ENCODE assay signal across 1 cellular context in genomic region chr16:15601212-15601879, GRCh38.
TF ChIP-seq lines count a peak whose summit lies in the region.

No MANE protein-coding gene starts in this region.

TF ChIP-seq in WTC11, 78 proteins besides CTCF, POLR2A, EP300 and RAD21 (continued from another document):
- TF ChIP-seq FOXK1 (CRISPR knock-in tag; IDR thresholded peaks at IDR 0.05) (peak; percentile 62; the same call in 1 of the 2 replicates), E2F4 (CRISPR knock-in tag; IDR thresholded peaks at IDR 0.05; ENCODE audit: borderline replicate concordance, low read depth) (0 out of 2 replicates have a peak, but pooled peaks have one; percentile 38), ARID4B (CRISPR knock-in tag; IDR thresholded peaks at IDR 0.05; ENCODE audit: borderline replicate concordance) (peak; percentile 91), MXD4 (CRISPR knock-in tag; IDR thresholded peaks at IDR 0.05; ENCODE audit: borderline replicate concordance) (no peak), ZNF219 (CRISPR knock-in tag; IDR thresholded peaks at IDR 0.05; ENCODE audit: borderline replicate concordance) (peak; percentile 60; the same call in 1 of the 2 replicates), USF1 (CRISPR knock-in tag; IDR thresholded peaks at IDR 0.05) (peak; percentile 69; the same call in 1 of the 2 replicates), SMAD3 (CRISPR knock-in tag; IDR thresholded peaks at IDR 0.05; ENCODE audit: borderline replicate concordance) (peak; percentile 79; the same call in 1 of the 2 replicates), ZNF416 (CRISPR knock-in tag; IDR thresholded peaks at IDR 0.05) (0 out of 2 replicates have a peak, but pooled peaks have one; percentile 29), ATF2 (CRISPR knock-in tag; IDR thresholded peaks at IDR 0.05; ENCODE audit: borderline replicate concordance, low read depth) (peak; percentile 49; the same call in 1 of the 2 replicates), ZNF281 (CRISPR knock-in tag; IDR thresholded peaks at IDR 0.05) (no peak), ZNF121 (CRISPR knock-in tag; IDR thresholded peaks at IDR 0.05) (no peak), ZNF263 (CRISPR knock-in tag; IDR thresholded peaks at IDR 0.05; ENCODE audit: low read depth) (peak; percentile 81; the same call in 1 of the 2 replicates), ZNF232 (CRISPR knock-in tag; IDR thresholded peaks at IDR 0.05) (peak; percentile 82; the same call in 1 of the 2 replicates), TEAD4 (CRISPR knock-in tag; IDR thresholded peaks at IDR 0.05) (peak; percentile 81; the same call in 1 of the 2 replicates), ZNF512 (CRISPR knock-in tag; IDR thresholded peaks at IDR 0.05; ENCODE audit: borderline replicate concordance) (no peak), SMAD4 (CRISPR knock-in tag; IDR thresholded peaks at IDR 0.05) (peak; percentile 77), GABPB1 (CRISPR knock-in tag; IDR thresholded peaks at IDR 0.05) (no peak), NFE2L1 (CRISPR knock-in tag; IDR thresholded peaks at IDR 0.05) (peak; percentile 59; the same call in 1 of the 2 replicates), TCF7 (CRISPR knock-in tag; IDR thresholded peaks at IDR 0.05; ENCODE audit: low read depth) (peak; percentile 66; the same call in 1 of the 2 replicates), GTF2I (CRISPR knock-in tag; conservative IDR thresholded peaks at IDR 0.05) (no peak)
